1 cellular context compared by ENCODE assay signal in the genomic region with DNA sequence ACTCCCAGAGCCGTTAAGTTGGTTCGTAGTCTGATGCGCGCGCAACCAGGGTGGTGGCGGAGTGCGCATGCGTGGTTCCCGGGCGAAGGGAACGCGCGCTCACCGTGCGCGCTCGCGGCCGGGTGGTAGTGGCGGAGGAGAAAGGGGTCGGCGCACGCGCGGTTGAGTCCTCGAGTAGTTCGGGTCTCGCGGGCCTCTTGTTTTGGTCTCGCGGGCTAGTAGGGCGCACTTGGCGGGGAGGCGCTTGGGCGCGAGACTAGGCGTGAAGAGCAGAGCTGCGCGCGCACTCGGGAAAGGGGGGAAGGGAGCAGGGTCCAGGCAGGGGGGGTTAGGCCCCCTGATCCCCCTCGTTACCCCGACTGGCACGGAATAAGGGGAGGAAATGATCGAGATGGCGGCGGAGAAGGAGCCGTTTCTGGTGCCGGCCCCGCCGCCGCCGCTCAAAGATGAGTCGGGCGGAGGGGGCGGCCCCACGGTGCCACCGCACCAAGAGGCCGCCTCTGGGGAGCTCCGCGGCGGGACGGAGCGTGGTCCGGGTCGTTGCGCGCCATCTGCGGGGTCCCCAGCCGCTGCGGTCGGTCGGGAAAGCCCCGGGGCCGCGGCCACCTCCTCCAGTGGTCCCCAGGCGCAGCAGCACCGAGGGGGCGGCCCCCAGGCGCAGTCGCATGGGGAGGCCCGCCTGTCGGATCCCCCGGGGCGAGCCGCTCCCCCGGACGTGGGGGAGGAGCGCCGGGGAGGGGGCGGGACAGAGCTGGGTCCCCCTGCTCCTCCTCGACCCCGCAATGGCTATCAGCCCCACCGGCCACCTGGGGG.
A peak's percentile ranks its signal among the peaks of the same experiment; 100 is the strongest.
TF ChIP-seq lines count a peak whose summit lies in the region.

A gene with protein sequence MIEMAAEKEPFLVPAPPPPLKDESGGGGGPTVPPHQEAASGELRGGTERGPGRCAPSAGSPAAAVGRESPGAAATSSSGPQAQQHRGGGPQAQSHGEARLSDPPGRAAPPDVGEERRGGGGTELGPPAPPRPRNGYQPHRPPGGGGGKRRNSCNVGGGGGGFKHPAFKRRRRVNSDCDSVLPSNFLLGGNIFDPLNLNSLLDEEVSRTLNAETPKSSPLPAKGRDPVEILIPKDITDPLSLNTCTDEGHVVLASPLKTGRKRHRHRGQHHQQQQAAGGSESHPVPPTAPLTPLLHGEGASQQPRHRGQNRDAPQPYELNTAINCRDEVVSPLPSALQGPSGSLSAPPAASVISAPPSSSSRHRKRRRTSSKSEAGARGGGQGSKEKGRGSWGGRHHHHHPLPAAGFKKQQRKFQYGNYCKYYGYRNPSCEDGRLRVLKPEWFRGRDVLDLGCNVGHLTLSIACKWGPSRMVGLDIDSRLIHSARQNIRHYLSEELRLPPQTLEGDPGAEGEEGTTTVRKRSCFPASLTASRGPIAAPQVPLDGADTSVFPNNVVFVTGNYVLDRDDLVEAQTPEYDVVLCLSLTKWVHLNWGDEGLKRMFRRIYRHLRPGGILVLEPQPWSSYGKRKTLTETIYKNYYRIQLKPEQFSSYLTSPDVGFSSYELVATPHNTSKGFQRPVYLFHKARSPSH (plus strand): TSS at position 195 of the 813 bp plus-strand sequence. CDS start 188 bp downstream, at position 383.

TF ChIP-seq in K562, 482 proteins besides CTCF, POLR2A, EP300 and RAD21 (continued from another document and continues in another):
- TF ChIP-seq YY1 (IDR thresholded peaks at IDR 0.05; ENCODE audit: borderline replicate concordance in 1 of 3, control insufficient read depth in 1 of 3, extremely low read depth in 1 of 3, insufficient read depth in 3 of 3, insufficient read length in 1 of 3, insufficient replicate concordance in 2 of 3, low read depth in 1 of 3, low read length in 2 of 3) (peak in 2 of 3 experiments; percentile 34 to 40), PCBP1 (IDR thresholded peaks at IDR 0.05; ENCODE audit: low read depth, low read length, poor library complexity, severe bottlenecking) (peak; percentile 88), HNRNPK (IDR thresholded peaks at IDR 0.05; ENCODE audit: low read depth, low read length, poor library complexity, severe bottlenecking) (peak; percentile 75), CEBPB (tag; IDR thresholded peaks at IDR 0.05) (no peak), RHOXF2B (CRISPR knock-in tag; conservative IDR thresholded peaks at IDR 0.05) (no peak), L3MBTL2 (IDR thresholded peaks at IDR 0.05) (no peak), TOE1 (IDR thresholded peaks at IDR 0.05; ENCODE audit: borderline replicate concordance) (no peak), TOE1 (CRISPR knock-in tag; IDR thresholded peaks at IDR 0.05; ENCODE audit: borderline replicate concordance, low read depth) (no peak), ZNF253 (CRISPR knock-in tag; conservative IDR thresholded peaks at IDR 0.05) (no peak), KDM4B (IDR thresholded peaks at IDR 0.05; ENCODE audit: borderline replicate concordance in 2 of 2, low read depth in 1 of 2) (no peak; a peak in 1 of 4 replicates), ZNF239 (CRISPR knock-in tag; IDR thresholded peaks at IDR 0.05) (no peak), ATF7 (IDR thresholded peaks at IDR 0.05) (no peak; the same call in 1 of the 2 replicates), HLTF (IDR thresholded peaks at IDR 0.05) (no peak), ZNF354B (CRISPR knock-in tag; IDR thresholded peaks at IDR 0.05) (no peak), ILK (tag; IDR thresholded peaks at IDR 0.05; ENCODE audit: borderline replicate concordance, low read depth) (no peak), ZFPM2 (CRISPR knock-in tag; IDR thresholded peaks at IDR 0.05) (peak; percentile 88; the same call in 1 of the 2 replicates), RNF2 (IDR thresholded peaks at IDR 0.05) (no peak), ZNF445 (CRISPR knock-in tag; IDR thresholded peaks at IDR 0.05; ENCODE audit: low read depth) (no peak), FOS (IDR thresholded peaks at IDR 0.05; ENCODE audit: extremely low read depth, insufficient read length) (no peak)
- TF ChIP-seq, protein P1, sequence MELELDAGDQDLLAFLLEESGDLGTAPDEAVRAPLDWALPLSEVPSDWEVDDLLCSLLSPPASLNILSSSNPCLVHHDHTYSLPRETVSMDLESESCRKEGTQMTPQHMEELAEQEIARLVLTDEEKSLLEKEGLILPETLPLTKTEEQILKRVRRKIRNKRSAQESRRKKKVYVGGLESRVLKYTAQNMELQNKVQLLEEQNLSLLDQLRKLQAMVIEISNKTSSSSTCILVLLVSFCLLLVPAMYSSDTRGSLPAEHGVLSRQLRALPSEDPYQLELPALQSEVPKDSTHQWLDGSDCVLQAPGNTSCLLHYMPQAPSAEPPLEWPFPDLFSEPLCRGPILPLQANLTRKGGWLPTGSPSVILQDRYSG (tag; conservative IDR thresholded peaks at IDR 0.05; ENCODE audit: low read depth), result no peak
- TF ChIP-seq, protein P2, sequence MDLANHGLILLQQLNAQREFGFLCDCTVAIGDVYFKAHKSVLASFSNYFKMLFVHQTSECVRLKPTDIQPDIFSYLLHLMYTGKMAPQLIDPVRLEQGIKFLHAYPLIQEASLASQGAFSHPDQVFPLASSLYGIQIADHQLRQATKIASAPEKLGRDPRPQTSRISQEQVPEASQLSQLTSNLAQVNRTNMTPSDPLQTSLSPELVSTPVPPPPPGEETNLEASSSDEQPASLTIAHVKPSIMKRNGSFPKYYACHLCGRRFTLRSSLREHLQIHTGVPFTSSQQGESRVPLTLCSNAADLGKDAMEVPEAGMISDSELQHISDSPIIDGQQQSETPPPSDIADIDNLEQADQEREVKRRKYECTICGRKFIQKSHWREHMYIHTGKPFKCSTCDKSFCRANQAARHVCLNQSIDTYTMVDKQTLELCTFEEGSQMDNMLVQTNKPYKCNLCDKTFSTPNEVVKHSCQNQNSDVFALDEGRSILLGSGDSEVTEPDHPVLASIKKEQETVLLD (IDR thresholded peaks at IDR 0.05), result peak; percentile 96
- TF ChIP-seq, protein P3, sequence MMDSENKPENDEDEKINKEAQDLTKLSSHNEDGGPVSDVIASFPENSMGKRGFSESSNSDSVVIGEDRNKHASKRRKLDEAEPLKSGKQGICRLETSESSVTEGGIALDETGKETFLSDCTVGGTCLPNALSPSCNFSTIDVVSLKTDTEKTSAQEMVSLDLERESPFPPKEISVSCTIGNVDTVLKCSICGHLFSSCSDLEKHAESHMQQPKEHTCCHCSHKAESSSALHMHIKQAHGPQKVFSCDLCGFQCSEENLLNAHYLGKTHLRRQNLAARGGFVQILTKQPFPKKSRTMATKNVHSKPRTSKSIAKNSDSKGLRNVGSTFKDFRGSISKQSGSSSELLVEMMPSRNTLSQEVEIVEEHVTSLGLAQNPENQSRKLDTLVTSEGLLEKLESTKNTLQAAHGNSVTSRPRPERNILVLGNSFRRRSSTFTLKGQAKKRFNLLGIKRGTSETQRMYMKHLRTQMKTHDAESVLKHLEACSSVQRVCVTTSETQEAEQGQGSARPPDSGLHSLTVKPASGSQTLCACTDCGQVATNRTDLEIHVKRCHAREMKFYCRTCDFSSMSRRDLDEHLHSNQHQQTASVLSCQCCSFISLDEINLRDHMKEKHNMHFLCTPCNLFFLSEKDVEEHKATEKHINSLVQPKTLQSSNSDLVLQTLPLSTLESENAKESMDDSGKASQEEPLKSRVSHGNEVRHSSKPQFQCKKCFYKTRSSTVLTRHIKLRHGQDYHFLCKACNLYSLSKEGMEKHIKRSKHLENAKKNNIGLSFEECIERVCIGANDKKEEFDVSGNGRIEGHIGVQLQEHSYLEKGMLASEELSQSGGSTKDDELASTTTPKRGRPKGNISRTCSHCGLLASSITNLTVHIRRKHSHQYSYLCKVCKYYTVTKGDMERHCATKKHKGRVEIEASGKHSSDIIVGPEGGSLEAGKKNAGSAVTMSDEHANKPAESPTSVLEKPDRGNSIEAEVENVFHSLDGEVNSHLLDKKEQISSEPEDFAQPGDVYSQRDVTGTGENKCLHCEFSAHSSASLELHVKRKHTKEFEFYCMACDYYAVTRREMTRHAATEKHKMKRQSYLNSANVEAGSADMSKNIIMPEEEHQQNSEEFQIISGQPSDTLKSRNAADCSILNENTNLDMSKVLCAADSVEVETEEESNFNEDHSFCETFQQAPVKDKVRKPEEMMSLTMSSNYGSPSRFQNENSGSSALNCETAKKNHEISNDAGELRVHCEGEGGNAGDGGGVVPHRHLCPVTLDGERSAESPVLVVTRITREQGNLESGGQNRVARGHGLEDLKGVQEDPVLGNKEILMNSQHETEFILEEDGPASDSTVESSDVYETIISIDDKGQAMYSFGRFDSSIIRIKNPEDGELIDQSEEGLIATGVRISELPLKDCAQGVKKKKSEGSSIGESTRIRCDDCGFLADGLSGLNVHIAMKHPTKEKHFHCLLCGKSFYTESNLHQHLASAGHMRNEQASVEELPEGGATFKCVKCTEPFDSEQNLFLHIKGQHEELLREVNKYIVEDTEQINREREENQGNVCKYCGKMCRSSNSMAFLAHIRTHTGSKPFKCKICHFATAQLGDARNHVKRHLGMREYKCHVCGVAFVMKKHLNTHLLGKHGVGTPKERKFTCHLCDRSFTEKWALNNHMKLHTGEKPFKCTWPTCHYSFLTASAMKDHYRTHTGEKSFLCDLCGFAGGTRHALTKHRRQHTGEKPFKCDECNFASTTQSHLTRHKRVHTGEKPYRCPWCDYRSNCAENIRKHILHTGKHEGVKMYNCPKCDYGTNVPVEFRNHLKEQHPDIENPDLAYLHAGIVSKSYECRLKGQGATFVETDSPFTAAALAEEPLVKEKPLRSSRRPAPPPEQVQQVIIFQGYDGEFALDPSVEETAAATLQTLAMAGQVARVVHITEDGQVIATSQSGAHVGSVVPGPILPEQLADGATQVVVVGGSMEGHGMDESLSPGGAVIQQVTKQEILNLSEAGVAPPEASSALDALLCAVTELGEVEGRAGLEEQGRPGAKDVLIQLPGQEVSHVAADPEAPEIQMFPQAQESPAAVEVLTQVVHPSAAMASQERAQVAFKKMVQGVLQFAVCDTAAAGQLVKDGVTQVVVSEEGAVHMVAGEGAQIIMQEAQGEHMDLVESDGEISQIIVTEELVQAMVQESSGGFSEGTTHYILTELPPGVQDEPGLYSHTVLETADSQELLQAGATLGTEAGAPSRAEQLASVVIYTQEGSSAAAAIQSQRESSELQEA (IDR thresholded peaks at IDR 0.05; ENCODE audit: low read depth), result no peak
- TF ChIP-seq, protein P4, sequence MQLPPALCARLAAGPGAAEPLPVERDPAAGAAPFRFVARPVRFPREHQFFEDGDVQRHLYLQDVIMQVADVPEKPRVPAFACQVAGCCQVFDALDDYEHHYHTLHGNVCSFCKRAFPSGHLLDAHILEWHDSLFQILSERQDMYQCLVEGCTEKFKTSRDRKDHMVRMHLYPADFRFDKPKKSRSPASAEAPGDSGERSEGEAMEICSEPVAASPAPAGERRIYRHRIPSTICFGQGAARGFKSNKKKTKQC (CRISPR knock-in tag; IDR thresholded peaks at IDR 0.05), result peak; percentile 78; the same call in 1 of the 2 replicates
- TF ChIP-seq, protein P5, sequence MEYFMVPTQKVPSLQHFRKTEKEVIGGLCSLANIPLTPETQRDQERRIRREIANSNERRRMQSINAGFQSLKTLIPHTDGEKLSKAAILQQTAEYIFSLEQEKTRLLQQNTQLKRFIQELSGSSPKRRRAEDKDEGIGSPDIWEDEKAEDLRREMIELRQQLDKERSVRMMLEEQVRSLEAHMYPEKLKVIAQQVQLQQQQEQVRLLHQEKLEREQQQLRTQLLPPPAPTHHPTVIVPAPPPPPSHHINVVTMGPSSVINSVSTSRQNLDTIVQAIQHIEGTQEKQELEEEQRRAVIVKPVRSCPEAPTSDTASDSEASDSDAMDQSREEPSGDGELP (CRISPR knock-in tag; IDR thresholded peaks at IDR 0.05; ENCODE audit: borderline replicate concordance), result no peak
- TF ChIP-seq, protein P6, sequence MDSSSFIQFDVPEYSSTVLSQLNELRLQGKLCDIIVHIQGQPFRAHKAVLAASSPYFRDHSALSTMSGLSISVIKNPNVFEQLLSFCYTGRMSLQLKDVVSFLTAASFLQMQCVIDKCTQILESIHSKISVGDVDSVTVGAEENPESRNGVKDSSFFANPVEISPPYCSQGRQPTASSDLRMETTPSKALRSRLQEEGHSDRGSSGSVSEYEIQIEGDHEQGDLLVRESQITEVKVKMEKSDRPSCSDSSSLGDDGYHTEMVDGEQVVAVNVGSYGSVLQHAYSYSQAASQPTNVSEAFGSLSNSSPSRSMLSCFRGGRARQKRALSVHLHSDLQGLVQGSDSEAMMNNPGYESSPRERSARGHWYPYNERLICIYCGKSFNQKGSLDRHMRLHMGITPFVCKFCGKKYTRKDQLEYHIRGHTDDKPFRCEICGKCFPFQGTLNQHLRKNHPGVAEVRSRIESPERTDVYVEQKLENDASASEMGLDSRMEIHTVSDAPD (CRISPR knock-in tag; IDR thresholded peaks at IDR 0.05), result no peak
- TF ChIP-seq, protein P7, sequence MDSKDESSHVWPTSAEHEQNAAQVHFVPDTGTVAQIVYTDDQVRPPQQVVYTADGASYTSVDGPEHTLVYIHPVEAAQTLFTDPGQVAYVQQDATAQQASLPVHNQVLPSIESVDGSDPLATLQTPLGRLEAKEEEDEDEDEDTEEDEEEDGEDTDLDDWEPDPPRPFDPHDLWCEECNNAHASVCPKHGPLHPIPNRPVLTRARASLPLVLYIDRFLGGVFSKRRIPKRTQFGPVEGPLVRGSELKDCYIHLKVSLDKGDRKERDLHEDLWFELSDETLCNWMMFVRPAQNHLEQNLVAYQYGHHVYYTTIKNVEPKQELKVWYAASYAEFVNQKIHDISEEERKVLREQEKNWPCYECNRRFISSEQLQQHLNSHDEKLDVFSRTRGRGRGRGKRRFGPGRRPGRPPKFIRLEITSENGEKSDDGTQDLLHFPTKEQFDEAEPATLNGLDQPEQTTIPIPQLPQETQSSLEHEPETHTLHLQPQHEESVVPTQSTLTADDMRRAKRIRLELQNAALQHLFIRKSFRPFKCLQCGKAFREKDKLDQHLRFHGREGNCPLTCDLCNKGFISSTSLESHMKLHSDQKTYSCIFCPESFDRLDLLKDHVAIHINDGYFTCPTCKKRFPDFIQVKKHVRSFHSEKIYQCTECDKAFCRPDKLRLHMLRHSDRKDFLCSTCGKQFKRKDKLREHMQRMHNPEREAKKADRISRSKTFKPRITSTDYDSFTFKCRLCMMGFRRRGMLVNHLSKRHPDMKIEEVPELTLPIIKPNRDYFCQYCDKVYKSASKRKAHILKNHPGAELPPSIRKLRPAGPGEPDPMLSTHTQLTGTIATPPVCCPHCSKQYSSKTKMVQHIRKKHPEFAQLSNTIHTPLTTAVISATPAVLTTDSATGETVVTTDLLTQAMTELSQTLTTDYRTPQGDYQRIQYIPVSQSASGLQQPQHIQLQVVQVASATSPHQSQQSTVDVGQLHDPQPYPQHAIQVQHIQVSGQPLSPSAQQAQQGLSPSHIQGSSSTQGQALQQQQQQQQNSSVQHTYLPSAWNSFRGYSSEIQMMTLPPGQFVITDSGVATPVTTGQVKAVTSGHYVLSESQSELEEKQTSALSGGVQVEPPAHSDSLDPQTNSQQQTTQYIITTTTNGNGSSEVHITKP (IDR thresholded peaks at IDR 0.05; ENCODE audit: partially characterized antibody), result peak; percentile 32
- TF ChIP-seq, protein P8, sequence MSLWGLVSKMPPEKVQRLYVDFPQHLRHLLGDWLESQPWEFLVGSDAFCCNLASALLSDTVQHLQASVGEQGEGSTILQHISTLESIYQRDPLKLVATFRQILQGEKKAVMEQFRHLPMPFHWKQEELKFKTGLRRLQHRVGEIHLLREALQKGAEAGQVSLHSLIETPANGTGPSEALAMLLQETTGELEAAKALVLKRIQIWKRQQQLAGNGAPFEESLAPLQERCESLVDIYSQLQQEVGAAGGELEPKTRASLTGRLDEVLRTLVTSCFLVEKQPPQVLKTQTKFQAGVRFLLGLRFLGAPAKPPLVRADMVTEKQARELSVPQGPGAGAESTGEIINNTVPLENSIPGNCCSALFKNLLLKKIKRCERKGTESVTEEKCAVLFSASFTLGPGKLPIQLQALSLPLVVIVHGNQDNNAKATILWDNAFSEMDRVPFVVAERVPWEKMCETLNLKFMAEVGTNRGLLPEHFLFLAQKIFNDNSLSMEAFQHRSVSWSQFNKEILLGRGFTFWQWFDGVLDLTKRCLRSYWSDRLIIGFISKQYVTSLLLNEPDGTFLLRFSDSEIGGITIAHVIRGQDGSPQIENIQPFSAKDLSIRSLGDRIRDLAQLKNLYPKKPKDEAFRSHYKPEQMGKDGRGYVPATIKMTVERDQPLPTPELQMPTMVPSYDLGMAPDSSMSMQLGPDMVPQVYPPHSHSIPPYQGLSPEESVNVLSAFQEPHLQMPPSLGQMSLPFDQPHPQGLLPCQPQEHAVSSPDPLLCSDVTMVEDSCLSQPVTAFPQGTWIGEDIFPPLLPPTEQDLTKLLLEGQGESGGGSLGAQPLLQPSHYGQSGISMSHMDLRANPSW (CRISPR knock-in tag; IDR thresholded peaks at IDR 0.05), result peak; percentile 72; the same call in 1 of the 2 replicates
